26 cellular contexts compared by ENCODE assay signal in the genomic region with DNA sequence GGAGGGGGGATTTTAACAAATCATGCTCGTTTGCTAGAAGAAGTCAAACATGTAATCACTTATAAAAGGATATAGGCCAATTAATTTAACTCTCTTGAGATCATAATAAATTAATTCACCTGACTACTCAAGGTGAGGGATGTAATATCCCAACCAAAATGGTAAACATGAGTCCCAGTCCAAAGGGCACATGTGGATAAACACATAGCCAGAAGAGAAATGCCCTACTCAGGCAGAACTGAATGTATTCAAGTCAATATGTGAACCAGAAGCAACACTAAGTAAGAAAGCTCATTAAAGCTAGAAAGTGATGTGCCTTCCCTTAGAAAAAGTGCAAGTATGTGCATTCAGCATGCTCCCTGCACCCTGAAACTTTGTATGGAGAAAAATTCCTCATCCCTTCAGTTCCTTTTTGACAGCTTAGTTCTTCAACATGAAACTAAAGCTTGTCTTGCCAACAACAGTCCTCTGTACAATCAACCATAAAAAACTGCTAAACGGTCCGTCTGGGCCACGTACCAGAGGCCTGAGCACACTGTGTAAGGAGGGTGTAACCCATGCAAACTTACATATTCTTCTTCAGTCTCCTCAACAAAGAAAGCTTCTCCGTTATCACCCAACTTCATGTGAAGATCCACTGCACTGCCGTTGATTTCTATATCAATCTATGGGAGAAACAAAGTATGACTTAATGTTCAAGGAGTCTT. TPM values are rescaled to one million over a fixed set of nuclear protein-coding genes. Genes with fewer than 3 reads are reported as not detected.
DNase-seq lines count a peak whose midpoint lies in the region; ATAC-seq, FAIRE-seq and TF ChIP-seq lines count a peak whose summit lies in the region.
"Had no signal": no experiment of that assay in that cellular context is flagged by ENCODE, and none has a peak within 500 bp of the region (broad histone marks: within the 10 kb centered on the region; RNA-seq: fewer than 3 reads in every experiment).

No MANE protein-coding gene starts in this region.

- H3K27ac ChIP-seq in liver (ENCODE audit: low read depth in 1 of 2, low read length in 2 of 2) (peak overlapping the region; percentile 55 to 60), kidney (ENCODE audit: low read depth in 2 of 2, low read length in 2 of 2) (no peak overlapping the region)
- H3K27ac ChIP-seq: adrenal gland, C4-2B, ovary, right atrium auricular region, RWPE1, SK-N-MC, stomach, tibial artery had no signal

- H3K4me3 Mint-ChIP-seq in activated naive CD4-positive, alpha-beta T cell treated with anti-CD3 and anti-CD28 coated beads, Interleukin-2, amount 10 ng/mL, durations not matched to agents 7 days and 5 days: no peak overlapping the region
- no peak overlapping the region for H3K4me3 Mint-ChIP-seq in stimulated activated naive CD8-positive, alpha-beta T cell treated with anti-CD3 and anti-CD28 coated beads, Interleukin-15, amount 100 ng/mL, for 72 hours
- H3K4me3 Mint-ChIP-seq: brain had no signal

- WGBS in liver: 64% methylated on average over 6 of the region's 6 CpGs

- H3K9me3 Mint-ChIP-seq in activated naive CD4-positive, alpha-beta T cell treated with anti-CD3 and anti-CD28 coated beads, Interleukin-2, amount 10 ng/mL, durations not matched to agents 7 days and 5 days: no peaks in the 10 kb centered on the region
- H3K9me3 Mint-ChIP-seq in activated naive CD4-positive, alpha-beta T cell treated with anti-CD3 and anti-CD28 coated beads, Interleukin-2, amount 50 U/mL, for 72 hours: peaks cover 0 to 5% of the 10 kb centered on the region in 2 donors
- no peaks in the 10 kb centered on the region for H3K9me3 Mint-ChIP-seq in stimulated activated naive CD8-positive, alpha-beta T cell treated with anti-CD3 and anti-CD28 coated beads, Interleukin-15, amount 100 ng/mL, for 72 hours
- H3K9me3 Mint-ChIP-seq: brain had no signal

- H3K4me3 ChIP-seq in liver (ENCODE audit: low read depth in 1 of 3, low read length in 3 of 3): no peak overlapping the region
- no peak overlapping the region for H3K4me3 ChIP-seq in kidney (ENCODE audit: low read length in 2 of 2)
- H3K4me3 ChIP-seq: adrenal gland, ovary, right atrium auricular region, SK-N-MC, stomach, tibial artery had no signal

- no peak for FAIRE-seq in kidney (lab: Jason Lieb, UNC)

- H3K27ac Mint-ChIP-seq in activated naive CD4-positive, alpha-beta T cell treated with anti-CD3 and anti-CD28 coated beads, Interleukin-2, amount 10 ng/mL, durations not matched to agents 7 days and 5 days: peak overlapping the region; percentile 2
- peak overlapping the region; percentile 79 to 98 for H3K27ac Mint-ChIP-seq in activated naive CD4-positive, alpha-beta T cell treated with anti-CD3 and anti-CD28 coated beads, Interleukin-2, amount 50 U/mL, for 72 hours
- H3K27ac Mint-ChIP-seq in stimulated activated naive CD8-positive, alpha-beta T cell treated with anti-CD3 and anti-CD28 coated beads, Interleukin-15, amount 100 ng/mL, for 72 hours: peak overlapping the region; percentile 11 to 34
- H3K27ac Mint-ChIP-seq: brain had no signal

- peaks cover 3 to 78% (median 65%) of the 10 kb centered on the region in 4 donors for H3K36me3 ChIP-seq in liver (ENCODE audit: control insufficient read depth in 4 of 4, insufficient read depth in 3 of 4, low read depth in 1 of 4, low read length in 3 of 4)
- peaks cover 19 to 39% of the 10 kb centered on the region in 2 donors for H3K36me3 ChIP-seq in kidney (ENCODE audit: control insufficient read depth in 1 of 2, insufficient read depth in 2 of 2, low read length in 2 of 2)
- H3K36me3 ChIP-seq: ovary had no signal

- no peaks in the 10 kb centered on the region for H3K27me3 Mint-ChIP-seq in activated naive CD4-positive, alpha-beta T cell treated with anti-CD3 and anti-CD28 coated beads, Interleukin-2, amount 10 ng/mL, durations not matched to agents 7 days and 5 days
- H3K27me3 Mint-ChIP-seq in stimulated activated naive CD8-positive, alpha-beta T cell treated with anti-CD3 and anti-CD28 coated beads, Interleukin-15, amount 100 ng/mL, for 72 hours: no peaks in the 10 kb centered on the region
- H3K27me3 Mint-ChIP-seq: brain had no signal

- peaks cover 79% of the 10 kb centered on the region for H3K36me3 Mint-ChIP-seq in activated naive CD4-positive, alpha-beta T cell treated with anti-CD3 and anti-CD28 coated beads, Interleukin-2, amount 10 ng/mL, durations not matched to agents 7 days and 5 days
- peaks cover 44 to 80% of the 10 kb centered on the region in 2 donors for H3K36me3 Mint-ChIP-seq in activated naive CD4-positive, alpha-beta T cell treated with anti-CD3 and anti-CD28 coated beads, Interleukin-2, amount 50 U/mL, for 72 hours

- CTCF ChIA-PET in activated naive CD4-positive, alpha-beta T cell treated with anti-CD3 and anti-CD28 coated beads, Interleukin-2, amount 10 ng/mL, durations not matched to agents 7 days and 5 days (lab: Charles Lee): interaction anchor here (0.8 to 2.1 kb wide), 8 partner anchors 9 to 292 kb away, joined by 3 to 8 read pairs (median 4); no protein-coding TSS in a partner anchor

- H3K4me1 ChIP-seq in liver (ENCODE audit: control insufficient read depth in 4 of 4, insufficient read depth in 4 of 4, low read length in 3 of 4) (peaks cover 2 to 34% (median 21%) of the 10 kb centered on the region in 4 donors), kidney (ENCODE audit: control insufficient read depth in 1 of 2, insufficient read depth in 1 of 2, low read depth in 1 of 2, low read length in 2 of 2) (no peaks in the 10 kb centered on the region)

- DNase-seq in activated naive CD4-positive, alpha-beta T cell treated with anti-CD3 and anti-CD28 coated beads, Interleukin-2, amount 10 ng/mL, durations not matched to agents 7 days and 5 days: no peak
- DNase-seq in activated naive CD4-positive, alpha-beta T cell (lab: John Stamatoyannopoulos, UW): no peak
- no peak for DNase-seq in activated naive CD4-positive, alpha-beta T cell treated with anti-CD3 and anti-CD28 coated beads, Interleukin-2, amount 50 U/mL, for 72 hours (ENCODE audit: low spot score in 2 of 2)
- no peak for DNase-seq in stimulated activated naive CD8-positive, alpha-beta T cell treated with anti-CD3 and anti-CD28 coated beads, Interleukin-15, amount 100 ng/mL, for 72 hours
- DNase-seq in hepatic stellate cell (ENCODE audit: low spot score): no peak
- no peak for DNase-seq in DMS 273 (lab: John Stamatoyannopoulos, UW; ENCODE audit: unreplicated experiment)
- DNase-seq in kidney: no peak
- DNase-seq: adrenal gland; DMS153; head of caudate nucleus; left cardiac atrium; mesenchymal stem cell; NCI-H1105; NCI-H2029; NCI-H2227 treated with DMSO at 0.1 percent for 48 hours; ovary; stimulated activated CD4-positive, alpha-beta T cell treated with anti-CD3 and anti-CD28 coated beads, Interleukin-4, amount 100 ng/mL, for 4 hours; stomach; T1000; tibial artery had no signal

- no peaks in the 10 kb centered on the region for H3K27me3 ChIP-seq in liver (ENCODE audit: control insufficient read depth in 4 of 4, insufficient read depth in 4 of 4, low read length in 3 of 4)
- H3K27me3 ChIP-seq: adrenal gland, ovary, right atrium auricular region, stomach, tibial artery had no signal

- H3K9ac ChIP-seq in liver (ENCODE audit: low read depth in 1 of 2, low read length in 2 of 2) (no peak overlapping the region), kidney (ENCODE audit: low read length in 2 of 2) (no peak overlapping the region)

- no peak for ATAC-seq in activated naive CD4-positive, alpha-beta T cell treated with anti-CD3 and anti-CD28 coated beads, Interleukin-2, amount 50 U/mL, for 72 hours
- ATAC-seq in stimulated activated naive CD8-positive, alpha-beta T cell treated with anti-CD3 and anti-CD28 coated beads, Interleukin-15, amount 100 ng/mL, for 72 hours: no peak
- ATAC-seq: left cardiac atrium had no signal

- intact Hi-C loops in kidney (cut with DNase I): no loop called here

- H3K9me3 ChIP-seq in liver (ENCODE audit: control insufficient read depth in 4 of 4, low read length in 3 of 4): no peaks in the 10 kb centered on the region
- no peaks in the 10 kb centered on the region for H3K9me3 ChIP-seq in kidney (ENCODE audit: control insufficient read depth in 1 of 2, low read length in 2 of 2)
- H3K9me3 ChIP-seq: adrenal gland, ovary, right atrium auricular region, stomach, tibial artery had no signal

- TF ChIP-seq CTCF in liver (IDR thresholded peaks at IDR 0.05; ENCODE audit: low read depth, low read length, missing input control) (no peak), kidney (IDR thresholded peaks at IDR 0.05; ENCODE audit: borderline replicate concordance, extremely low read depth, insufficient read depth) (no peak)

- peak in 1 of 2 donors; percentile 12 for TF ChIP-seq RAD21 in liver (IDR thresholded peaks at IDR 0.05)

- peaks cover 75% of the 10 kb centered on the region for H3K4me1 Mint-ChIP-seq in activated naive CD4-positive, alpha-beta T cell treated with anti-CD3 and anti-CD28 coated beads, Interleukin-2, amount 10 ng/mL, durations not matched to agents 7 days and 5 days
- H3K4me1 Mint-ChIP-seq in stimulated activated naive CD8-positive, alpha-beta T cell treated with anti-CD3 and anti-CD28 coated beads, Interleukin-15, amount 100 ng/mL, for 72 hours: peaks cover 78% of the 10 kb centered on the region

TF ChIP-seq in liver, 16 proteins besides CTCF, POLR2A, EP300 and RAD21 (continues in another document):
- TF ChIP-seq EGR1 (IDR thresholded peaks at IDR 0.05; ENCODE audit: low read depth in 2 of 2): no peak
- TF ChIP-seq, protein P1, sequence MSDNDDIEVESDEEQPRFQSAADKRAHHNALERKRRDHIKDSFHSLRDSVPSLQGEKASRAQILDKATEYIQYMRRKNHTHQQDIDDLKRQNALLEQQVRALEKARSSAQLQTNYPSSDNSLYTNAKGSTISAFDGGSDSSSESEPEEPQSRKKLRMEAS (IDR thresholded peaks at IDR 0.05): peak; percentile 34
- peak; percentile 76 for TF ChIP-seq FOXA2 (IDR thresholded peaks at IDR 0.05)
- peak; percentile 44 for TF ChIP-seq SP1 (IDR thresholded peaks at IDR 0.05)
- TF ChIP-seq HNF4A (conservative IDR thresholded peaks at IDR 0.05): peak; percentile 87
- peak in 1 of 2 donors; percentile 48 for TF ChIP-seq RXRA (IDR thresholded peaks at IDR 0.05)
- no peak for TF ChIP-seq GABPA (IDR thresholded peaks at IDR 0.05 in 1 of 2, conservative IDR thresholded peaks at IDR 0.05 in 1 of 2)
- no peak for TF ChIP-seq TAF1 (conservative IDR thresholded peaks at IDR 0.05)
- TF ChIP-seq HNF4G (IDR thresholded peaks at IDR 0.05): peak; percentile 52
- TF ChIP-seq JUND (IDR thresholded peaks at IDR 0.05): no peak

RNA-seq across cellular contexts. Expression of a gene that starts 58.9 kb away (rescaled TPM):
- total RNA-seq in activated naive CD4-positive, alpha-beta T cell treated with anti-CD3 and anti-CD28 coated beads, Interleukin-2, amount 50 U/mL, for 72 hours: 100 to 1,000 TPM in 1 of 2 donors, 10 to 100 TPM in 1; 66.0 to 113 TPM
- total RNA-seq in liver (100 to 1,000 TPM; 142 to 284 TPM), kidney (52.3 TPM)
- polyA plus RNA-seq in liver (10 to 100 TPM; 58.6 to 63.3 TPM), kidney (ENCODE audit: insufficient read depth, low read depth, low replicate concordance) (14.3 TPM)

Comparison
In these comparisons a context has a peak if more than half of its experiments do, and no peak if none do; other contexts are left out.
1. H3K27ac Mint-ChIP-seq: peak in every context shown above with its lines; median percentile 88 in activated naive CD4-positive, alpha-beta T cell treated with anti-CD3 and anti-CD28 coated beads, Interleukin-2, amount 50 U/mL, for 72 hours; 22 in stimulated activated naive CD8-positive, alpha-beta T cell treated with anti-CD3 and anti-CD28 coated beads, Interleukin-15, amount 100 ng/mL, for 72 hours; 2 in activated naive CD4-positive, alpha-beta T cell treated with anti-CD3 and anti-CD28 coated beads, Interleukin-2, amount 10 ng/mL, durations not matched to agents 7 days and 5 days.
2. H3K27ac ChIP-seq: peak in liver (2 of 2); none in kidney (0 of 2).